In the genomic region with DNA sequence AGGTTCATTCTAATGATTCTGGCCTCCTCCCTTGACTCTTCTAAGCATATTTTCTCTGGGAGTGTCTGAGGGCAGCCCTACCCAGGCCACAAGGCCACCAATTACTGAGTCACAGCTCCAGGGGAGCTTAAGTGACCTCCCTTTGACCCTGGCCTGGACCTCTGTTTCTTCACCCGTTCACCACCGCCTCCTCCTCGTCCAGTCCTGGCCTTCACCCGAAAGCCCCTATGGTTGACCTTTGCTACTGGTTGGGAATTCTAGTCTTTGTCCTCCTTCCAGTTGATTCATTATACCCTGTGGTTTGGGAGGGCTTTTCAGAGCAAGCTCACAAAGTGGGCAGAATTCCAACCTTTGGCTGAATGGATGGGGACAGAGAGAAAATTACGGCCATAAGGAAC, we compare ENCODE assay signal across 12 cellular contexts.
A peak's percentile ranks its signal among the peaks of the same experiment; 100 is the strongest.
DNase-seq lines count a peak whose midpoint lies in the region; ATAC-seq and TF ChIP-seq lines count a peak whose summit lies in the region.
"Had no signal": no experiment of that assay in that cellular context is flagged by ENCODE, and none has a peak within 500 bp of the region (broad histone marks: within the 10 kb centered on the region; RNA-seq: fewer than 3 reads in every experiment).

No MANE protein-coding gene starts in this region.

- no peak overlapping the region for H3K4me3 ChIP-seq in SJSA1
- no peak overlapping the region for H3K4me3 ChIP-seq in foreskin fibroblast (ENCODE audit: low read depth in 1 of 2, low read length in 2 of 2)
- H3K4me3 ChIP-seq: psoas muscle had no signal

- H3K4me1 ChIP-seq in SJSA1 (replicated peaks): peaks cover 62% of the 10 kb centered on the region
- H3K4me1 ChIP-seq: psoas muscle had no signal

- H3K9me3 ChIP-seq in SJSA1 (replicated peaks): no peaks in the 10 kb centered on the region
- H3K9me3 ChIP-seq: psoas muscle had no signal

- H3K27ac ChIP-seq in SJSA1: peak overlapping the region; percentile 48
- H3K27ac ChIP-seq: psoas muscle had no signal

- no peaks in the 10 kb centered on the region for H3K36me3 ChIP-seq in SJSA1

- ATAC-seq in GM21367 (IDR thresholded peaks at IDR 0.05; ENCODE audit: unreplicated experiment) (no peak), HG02678 (IDR thresholded peaks at IDR 0.05; ENCODE audit: unreplicated experiment) (no peak), GM18519 (IDR thresholded peaks at IDR 0.05; ENCODE audit: low FRiP score, unreplicated experiment) (no peak)
- ATAC-seq: psoas muscle had no signal

- no peak for TF ChIP-seq CTCF in foreskin fibroblast (IDR thresholded peaks at IDR 0.05; ENCODE audit: low read depth, low read length)

- DNase-seq in EL: peak; percentile 55
- DNase-seq in SJSA1 (ENCODE audit: low read depth in 1 of 2, low spot score in 2 of 2): peak; percentile 60 to 71
- DNase-seq in foreskin fibroblast: peak; percentile 29 to 64
- DNase-seq in renal cortical epithelial cell (ENCODE audit: low read depth): peak; percentile 86
- no peak for DNase-seq in SHP77 treated with DMSO at 0.1 percent for 48 hours (lab: John Stamatoyannopoulos, UW)
- DNase-seq: activated CD4-positive, CD25-positive, alpha-beta regulatory T cell; amygdala; hippocampal formation; psoas muscle had no signal

- no peaks in the 10 kb centered on the region for H3K27me3 ChIP-seq in SJSA1 (replicated peaks)
